Comparison of ENCODE assay signal across 1 cellular context in genomic region chr2:225041210-225041870, GRCh38.
TF ChIP-seq lines count a peak whose summit lies in the region.

No MANE protein-coding gene starts in this region.

TF ChIP-seq in GM12878, 131 proteins besides CTCF, POLR2A, EP300 and RAD21 (continued from another document and continues in another):
- TF ChIP-seq PBX3 (IDR thresholded peaks at IDR 0.05; ENCODE audit: insufficient replicate concordance, low read depth, low read length) (no peak), PRDM15 (CRISPR knock-in tag; IDR thresholded peaks at IDR 0.05) (no peak), GATAD2B (conservative IDR thresholded peaks at IDR 0.05; ENCODE audit: low read depth) (no peak), ATF2 (IDR thresholded peaks at IDR 0.05; ENCODE audit: low read length) (peak; percentile 83), CBX5 (IDR thresholded peaks at IDR 0.05; ENCODE audit: low read depth) (peak; percentile 71; the same call in 1 of the 2 replicates), WRNIP1 (IDR thresholded peaks at IDR 0.05; ENCODE audit: borderline replicate concordance, low read depth, low read length) (no peak), RELB (IDR thresholded peaks at IDR 0.05; ENCODE audit: low read depth) (peak; percentile 99), ZNF687 (IDR thresholded peaks at IDR 0.05) (peak; percentile 27; the same call in 1 of the 2 replicates), RCOR1 (conservative IDR thresholded peaks at IDR 0.05; ENCODE audit: low read depth, low read length) (no peak), SMAD1 (IDR thresholded peaks at IDR 0.05; ENCODE audit: low read depth, partially characterized antibody) (no peak), ZNF274 (IDR thresholded peaks at IDR 0.05; ENCODE audit: insufficient read depth, insufficient read length) (no peak), NKRF (conservative IDR thresholded peaks at IDR 0.05) (peak; percentile 68), ZNF592 (IDR thresholded peaks at IDR 0.05) (no peak), GABPA (IDR thresholded peaks at IDR 0.05; ENCODE audit: low read depth) (no peak), BHLHE40 (IDR thresholded peaks at IDR 0.05; ENCODE audit: borderline replicate concordance in 1 of 2, low read depth in 2 of 2, low read length in 1 of 2) (peak in 1 of 2 experiments; percentile 49; a peak in 1 of 4 replicates), STAT1 (conservative IDR thresholded peaks at IDR 0.05) (no peak), ZSCAN29 (IDR thresholded peaks at IDR 0.05) (no peak), KAT2A (conservative IDR thresholded peaks at IDR 0.05; ENCODE audit: control insufficient read depth, low read depth, low read length) (no peak), MEF2B (IDR thresholded peaks at IDR 0.05; ENCODE audit: partially characterized antibody, poor library complexity, severe bottlenecking) (peak; percentile 68), HSF1 (IDR thresholded peaks at IDR 0.05; ENCODE audit: low read depth, low read length) (no peak), MXI1 (IDR thresholded peaks at IDR 0.05; ENCODE audit: low read depth, low read length) (peak; percentile 21; the same call in 1 of the 2 replicates), TBL1XR1 (IDR thresholded peaks at IDR 0.05; ENCODE audit: low read depth, low read length) (peak; percentile 91), IKZF2 (IDR thresholded peaks at IDR 0.05) (peak; percentile 95 to 96), HDGF (IDR thresholded peaks at IDR 0.05) (no peak), MTA2 (IDR thresholded peaks at IDR 0.05; ENCODE audit: low read depth) (peak; percentile 88), YBX1 (IDR thresholded peaks at IDR 0.05) (no peak), ZBTB11 (CRISPR knock-in tag; IDR thresholded peaks at IDR 0.05) (no peak), FOXK2 (IDR thresholded peaks at IDR 0.05) (no peak), ZNF217 (IDR thresholded peaks at IDR 0.05) (no peak), HDAC2 (IDR thresholded peaks at IDR 0.05) (no peak), RUNX3 (IDR thresholded peaks at IDR 0.05; ENCODE audit: low read length) (peak; percentile 98), SPI1 (IDR thresholded peaks at IDR 0.05; ENCODE audit: borderline replicate concordance, insufficient read depth, low read depth, low read length) (0 out of 2 replicates have a peak, but pooled peaks have one; percentile 46)
